ENCODE assay signal across 23 cellular contexts in genomic region chr2:234479465-234479864, GRCh38.
"Had no signal": no experiment of that assay in that cellular context is flagged by ENCODE, and none has a peak within 500 bp of the region (broad histone marks: within the 10 kb centered on the region; RNA-seq: fewer than 3 reads in every experiment).

No MANE protein-coding gene starts in this region.

- H3K4me1 Mint-ChIP-seq: nephron had no signal

- H3K36me3 ChIP-seq: breast epithelium, esophagus squamous epithelium, left ventricle myocardium inferior, neutrophil, right lobe of liver, transverse colon had no signal

- H3K27ac ChIP-seq: breast epithelium, epithelial cell of prostate, left ventricle myocardium inferior, neutrophil, right lobe of liver, testis, transverse colon had no signal

- H3K27ac Mint-ChIP-seq: activated CD4-positive, alpha-beta T cell treated with anti-CD3 and anti-CD28 coated beads for 36 hours; activated naive CD4-positive, alpha-beta T cell treated with anti-CD3 and anti-CD28 coated beads, Interleukin-2, amount 50 U/mL, for 72 hours; activated T-helper 2 cell treated with anti-CD3 and anti-CD28 coated beads, Interferon-gamma antibody, Interleukin-2, Interleukin-4, amounts not matched to agents 10 μg/mL and 5 μg/mL and 100 μg/mL, durations not matched to agents 14 hours and 24 hours and 36 hours; nephron; T-cell; T-helper 2 cell treated with Interferon-gamma antibody and Interleukin-4, amounts not matched to agents 5 μg/mL and 100 μg/mL, for 36 hours had no signal

- H3K9me3 ChIP-seq: breast epithelium, esophagus squamous epithelium, left ventricle myocardium inferior, neutrophil, right lobe of liver, testis, transverse colon had no signal

- H3K4me1 ChIP-seq: breast epithelium, left ventricle myocardium inferior, right lobe of liver, testis, transverse colon had no signal

- H3K27me3 Mint-ChIP-seq: activated CD4-positive, alpha-beta T cell treated with anti-CD3 and anti-CD28 coated beads for 36 hours; T-cell had no signal

- H3K4me3 ChIP-seq: breast epithelium, esophagus squamous epithelium, left ventricle myocardium inferior, lung, right lobe of liver, skin epidermis, testis, transverse colon had no signal

- H3K9me3 Mint-ChIP-seq: activated naive CD4-positive, alpha-beta T cell treated with anti-CD3 and anti-CD28 coated beads, Interleukin-2, amount 50 U/mL, for 72 hours; activated T-cell treated with anti-CD3 and anti-CD28 coated beads, Interleukin-2, amount 50 U/mL, for 4 hours; nephron; T-cell; T-helper 2 cell treated with Interferon-gamma antibody and Interleukin-4, amounts not matched to agents 5 μg/mL and 100 μg/mL, for 36 hours had no signal

- DNase-seq: activated CD4-positive, alpha-beta T cell treated with anti-CD3 and anti-CD28 coated beads for 36 hours; activated CD4-positive, CD25-positive, alpha-beta regulatory T cell; activated naive CD4-positive, alpha-beta T cell; activated T-cell treated with anti-CD3 and anti-CD28 coated beads, Interleukin-2, amount 50 U/mL, for 4 hours; central memory CD4-positive, alpha-beta T cell; esophagus squamous epithelium; left ventricle myocardium inferior; mesendoderm; right lobe of liver; stimulated activated CD4-positive, alpha-beta T cell treated with anti-CD3 and anti-CD28 coated beads, Interleukin-4, amount 100 ng/mL, for 4 hours; stimulated activated naive CD4-positive, alpha-beta T cell; testis; transverse colon had no signal

- H3K4me3 Mint-ChIP-seq: activated CD4-positive, alpha-beta T cell treated with anti-CD3 and anti-CD28 coated beads for 36 hours; activated T-cell treated with anti-CD3 and anti-CD28 coated beads, Interleukin-2, amount 50 U/mL, for 4 hours; nephron; T-cell; T-helper 2 cell treated with Interferon-gamma antibody and Interleukin-4, amounts not matched to agents 5 μg/mL and 100 μg/mL, for 36 hours had no signal

- ATAC-seq: activated CD4-positive, alpha-beta T cell treated with anti-CD3 and anti-CD28 coated beads for 36 hours; activated naive CD4-positive, alpha-beta T cell treated with anti-CD3 and anti-CD28 coated beads, Interleukin-2, amount 50 U/mL, for 72 hours; activated T-cell treated with anti-CD3 and anti-CD28 coated beads, Interleukin-2, amount 50 U/mL, for 4 hours; right lobe of liver; T-cell had no signal

- H3K27me3 ChIP-seq: breast epithelium, esophagus squamous epithelium, right lobe of liver, testis, transverse colon had no signal
